ENCODE assay signal across 19 cellular contexts in the genomic region with DNA sequence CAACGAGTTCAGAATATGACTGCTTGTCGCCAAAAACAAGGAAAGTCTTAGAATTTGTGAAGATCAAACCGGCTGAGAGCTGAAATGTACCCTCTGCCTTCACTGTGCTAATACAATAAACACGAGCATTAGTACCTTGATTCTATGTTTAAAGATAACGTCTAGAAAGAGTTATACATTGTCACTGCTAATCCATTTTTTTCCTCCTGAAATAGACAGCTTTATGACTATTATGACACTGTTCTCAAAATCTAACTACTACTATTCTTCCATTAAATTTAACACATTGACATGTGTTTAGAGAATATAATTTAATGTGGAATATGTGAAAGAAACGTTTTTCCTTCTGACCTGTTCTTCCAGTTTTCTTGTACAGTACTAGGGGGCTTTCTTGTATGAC.
DNase-seq lines count a peak whose midpoint lies in the region; ATAC-seq, FAIRE-seq and TF ChIP-seq lines count a peak whose summit lies in the region.
"Had no signal": no experiment of that assay in that cellular context is flagged by ENCODE, and none has a peak within 500 bp of the region (broad histone marks: within the 10 kb centered on the region; RNA-seq: fewer than 3 reads in every experiment).

No MANE protein-coding gene starts in this region.

- H3K27me3 Mint-ChIP-seq in type B pancreatic cell: no peaks in the 10 kb centered on the region
- peaks cover 21% of the 10 kb centered on the region for H3K27me3 Mint-ChIP-seq in activated T-helper 2 cell treated with anti-CD3 and anti-CD28 coated beads, Interferon-gamma antibody, Interleukin-2, Interleukin-4, amounts not matched to agents 10 μg/mL and 5 μg/mL and 100 μg/mL, durations not matched to agents 14 hours and 24 hours and 36 hours (ENCODE audit: low read depth)
- H3K27me3 Mint-ChIP-seq in activated CD4-positive, alpha-beta T cell treated with anti-CD3 and anti-CD28 coated beads, Interleukin-2, amount 10 ng/mL, durations not matched to agents 7 days and 5 days: peaks cover 7% of the 10 kb centered on the region
- H3K27me3 Mint-ChIP-seq: CD4-positive, alpha-beta memory T cell had no signal

- peaks cover 15% of the 10 kb centered on the region for H3K4me1 Mint-ChIP-seq in type B pancreatic cell (ENCODE audit: unreplicated experiment)
- H3K4me1 Mint-ChIP-seq in activated T-helper 2 cell treated with anti-CD3 and anti-CD28 coated beads, Interferon-gamma antibody, Interleukin-2, Interleukin-4, amounts not matched to agents 10 μg/mL and 5 μg/mL and 100 μg/mL, durations not matched to agents 14 hours and 24 hours and 36 hours (ENCODE audit: low read depth): peaks cover 2% of the 10 kb centered on the region
- H3K4me1 Mint-ChIP-seq in activated CD4-positive, alpha-beta T cell treated with anti-CD3 and anti-CD28 coated beads, Interleukin-2, amount 10 ng/mL, durations not matched to agents 7 days and 5 days: no peaks in the 10 kb centered on the region

- no peak overlapping the region for H3K4me3 ChIP-seq in PC-3 (ENCODE audit: low read length)
- H3K4me3 ChIP-seq in adipocyte (ENCODE audit: low read length): no peak overlapping the region
- H3K4me3 ChIP-seq in neural cell (ENCODE audit: low read length): no peak overlapping the region
- H3K4me3 ChIP-seq: HAP-1 had no signal

- H3K9me3 ChIP-seq in PC-3 (ENCODE audit: low read length) (no peaks in the 10 kb centered on the region), adipocyte (ENCODE audit: control insufficient read depth, low read length) (no peaks in the 10 kb centered on the region), neural cell (ENCODE audit: low read length) (no peaks in the 10 kb centered on the region)
- H3K9me3 ChIP-seq: Caco-2, HAP-1 had no signal

- H3K27ac Mint-ChIP-seq in type B pancreatic cell: peak overlapping the region; percentile 82
- no peak overlapping the region for H3K27ac Mint-ChIP-seq in activated T-helper 2 cell treated with anti-CD3 and anti-CD28 coated beads, Interferon-gamma antibody, Interleukin-2, Interleukin-4, amounts not matched to agents 10 μg/mL and 5 μg/mL and 100 μg/mL, durations not matched to agents 14 hours and 24 hours and 36 hours
- H3K27ac Mint-ChIP-seq in activated CD4-positive, alpha-beta T cell treated with anti-CD3 and anti-CD28 coated beads, Interleukin-2, amount 10 ng/mL, durations not matched to agents 7 days and 5 days: no peak overlapping the region

- BruUV-seq in PC-3 (replicated peaks; lab: Mats Ljungman, UMichigan): no TSS peak

- H3K27ac ChIP-seq in PC-3 (ENCODE audit: low read length) (peak overlapping the region; percentile 8; the same call in 1 of the 2 replicates), neural cell (ENCODE audit: low read length) (no peak overlapping the region)

- FAIRE-seq in frontal cortex (lab: Jason Lieb, UNC): no peak
- FAIRE-seq: GM12891, GM18507, H54 had no signal

- no peak for DNase-seq in PC-3
- DNase-seq in adipocyte (ENCODE audit: low read depth): no peak
- no peak for DNase-seq in type B pancreatic cell (ENCODE audit: extremely low spot score, unreplicated experiment)
- DNase-seq in frontal cortex (ENCODE audit: low spot score in 2 of 2): no peak
- no peak for DNase-seq in activated T-helper 2 cell treated with anti-CD3 and anti-CD28 coated beads, Interferon-gamma antibody, Interleukin-2, Interleukin-4, amounts not matched to agents 10 μg/mL and 5 μg/mL and 100 μg/mL, durations not matched to agents 14 hours and 24 hours and 36 hours (ENCODE audit: low spot score)
- no peak for DNase-seq in activated CD4-positive, alpha-beta T cell treated with anti-CD3 and anti-CD28 coated beads, Interleukin-2, amount 10 ng/mL, durations not matched to agents 7 days and 5 days
- no peak for DNase-seq in activated naive CD4-positive, alpha-beta T cell (lab: John Stamatoyannopoulos, UW)
- DNase-seq: C1 segment of cervical spinal cord; Caco-2; CD4-positive, alpha-beta memory T cell; DMS79; EL; GDM1; GOT3 had no signal

- TF ChIP-seq CTCF in PC-3 (conservative IDR thresholded peaks at IDR 0.05; ENCODE audit: low read depth, low read length) (no peak), neural cell (IDR thresholded peaks at IDR 0.05; ENCODE audit: poor library complexity, severe bottlenecking) (no peak), type B pancreatic cell (conservative IDR thresholded peaks at IDR 0.05) (no peak)

- H3K36me3 Mint-ChIP-seq in type B pancreatic cell: peaks cover 11% of the 10 kb centered on the region
- H3K36me3 Mint-ChIP-seq in activated T-helper 2 cell treated with anti-CD3 and anti-CD28 coated beads, Interferon-gamma antibody, Interleukin-2, Interleukin-4, amounts not matched to agents 10 μg/mL and 5 μg/mL and 100 μg/mL, durations not matched to agents 14 hours and 24 hours and 36 hours (ENCODE audit: low read depth): no peaks in the 10 kb centered on the region
- H3K36me3 Mint-ChIP-seq in activated CD4-positive, alpha-beta T cell treated with anti-CD3 and anti-CD28 coated beads, Interleukin-2, amount 10 ng/mL, durations not matched to agents 7 days and 5 days (ENCODE audit: low read depth): no peaks in the 10 kb centered on the region

- H3K79me2 ChIP-seq in PC-3 (ENCODE audit: low read length) (no peaks in the 10 kb centered on the region), neural cell (replicated peaks; ENCODE audit: insufficient read depth, low read length) (no peaks in the 10 kb centered on the region)

- intact Hi-C loops in PC-3 (cut with micrococcal nuclease): loop anchor here (1.0 kb wide), 1 partner anchor 75 kb away; no protein-coding TSS in a partner anchor
- intact Hi-C loops in activated T-helper 2 cell treated with anti-CD3 and anti-CD28 coated beads, Interferon-gamma antibody, Interleukin-2, Interleukin-4, amounts not matched to agents 10 μg/mL and 5 μg/mL and 100 μg/mL, durations not matched to agents 14 hours and 24 hours and 36 hours (cut with micrococcal nuclease): no loop called here

- H4K20me1 ChIP-seq in PC-3 (ENCODE audit: low read length): no peaks in the 10 kb centered on the region
- no peaks in the 10 kb centered on the region for H4K20me1 ChIP-seq in neural cell (ENCODE audit: insufficient read depth)

- H3F3A ChIP-seq in PC-3 (ENCODE audit: low read length, unreplicated experiment): no peaks in the 10 kb centered on the region
- no peaks in the 10 kb centered on the region for H3F3A ChIP-seq in neural cell (ENCODE audit: insufficient read depth, low read length, poor library complexity, severe bottlenecking)

- TF ChIP-seq RAD21 in neural cell (conservative IDR thresholded peaks at IDR 0.05): no peak

- H3K4me1 ChIP-seq in PC-3 (ENCODE audit: insufficient read depth, low read length): peaks cover 19% of the 10 kb centered on the region
- H3K4me1 ChIP-seq in adipocyte (ENCODE audit: control insufficient read depth, insufficient read depth, low read length): peaks cover 18% of the 10 kb centered on the region
- H3K4me1 ChIP-seq: Caco-2, HAP-1 had no signal

- CTCF ChIA-PET in PC-3 (lab: Charles Lee): no interaction called here
- CTCF ChIA-PET in activated CD4-positive, alpha-beta T cell treated with anti-CD3 and anti-CD28 coated beads, Interleukin-2, amount 10 ng/mL, durations not matched to agents 7 days and 5 days (lab: Charles Lee): interaction anchor here (0.5 kb wide), 1 partner anchor 414 kb away, joined by 3 read pairs; no protein-coding TSS in a partner anchor

- POLR2A ChIA-PET in PC-3 (lab: Charles Lee; ENCODE audit: unreplicated experiment): no interaction called here
- POLR2A ChIA-PET in activated CD4-positive, alpha-beta T cell treated with anti-CD3 and anti-CD28 coated beads, Interleukin-2, amount 10 ng/mL, durations not matched to agents 7 days and 5 days (lab: Charles Lee): no interaction called here

- H3K9ac ChIP-seq in PC-3 (ENCODE audit: low read length): no peak overlapping the region
- peak overlapping the region; percentile 19 for H3K9ac ChIP-seq in adipocyte (ENCODE audit: low read length)
- H3K9ac ChIP-seq in neural cell (ENCODE audit: low read length): no peak overlapping the region

- H3K4me2 ChIP-seq in PC-3 (ENCODE audit: low read length): peak overlapping the region; percentile 69
- no peak overlapping the region for H3K4me2 ChIP-seq in neural cell (ENCODE audit: low read length)

- ATAC-seq in PC-3: no peak

- H3K36me3 ChIP-seq in PC-3 (ENCODE audit: low read depth, low read length): no peaks in the 10 kb centered on the region
- no peaks in the 10 kb centered on the region for H3K36me3 ChIP-seq in adipocyte (ENCODE audit: control insufficient read depth, insufficient read depth, low read length, severe bottlenecking)
- H3K36me3 ChIP-seq in neural cell (ENCODE audit: insufficient read depth, low read length): no peaks in the 10 kb centered on the region
- H3K36me3 ChIP-seq: HAP-1 had no signal

- H3K9me2 ChIP-seq in PC-3 (replicated peaks; ENCODE audit: low read length): no peaks in the 10 kb centered on the region
- no peaks in the 10 kb centered on the region for H3K9me2 ChIP-seq in neural cell (ENCODE audit: insufficient read depth, low read length)

- H3K27me3 ChIP-seq in PC-3 (ENCODE audit: low read length) (no peaks in the 10 kb centered on the region), adipocyte (replicated peaks; ENCODE audit: control insufficient read depth, insufficient read depth, low read length) (no peaks in the 10 kb centered on the region), neural cell (ENCODE audit: insufficient read depth, low read depth, low read length) (no peaks in the 10 kb centered on the region)

- peak overlapping the region; percentile 32 for H3K4me3 Mint-ChIP-seq in type B pancreatic cell
- no peak overlapping the region for H3K4me3 Mint-ChIP-seq in activated T-helper 2 cell treated with anti-CD3 and anti-CD28 coated beads, Interferon-gamma antibody, Interleukin-2, Interleukin-4, amounts not matched to agents 10 μg/mL and 5 μg/mL and 100 μg/mL, durations not matched to agents 14 hours and 24 hours and 36 hours (ENCODE audit: low read depth)
- no peak overlapping the region for H3K4me3 Mint-ChIP-seq in activated CD4-positive, alpha-beta T cell treated with anti-CD3 and anti-CD28 coated beads, Interleukin-2, amount 10 ng/mL, durations not matched to agents 7 days and 5 days
- H3K4me3 Mint-ChIP-seq: CD4-positive, alpha-beta memory T cell had no signal

- peaks cover 8% of the 10 kb centered on the region for H3K9me3 Mint-ChIP-seq in type B pancreatic cell
- H3K9me3 Mint-ChIP-seq in activated T-helper 2 cell treated with anti-CD3 and anti-CD28 coated beads, Interferon-gamma antibody, Interleukin-2, Interleukin-4, amounts not matched to agents 10 μg/mL and 5 μg/mL and 100 μg/mL, durations not matched to agents 14 hours and 24 hours and 36 hours: no peaks in the 10 kb centered on the region
- H3K9me3 Mint-ChIP-seq in activated CD4-positive, alpha-beta T cell treated with anti-CD3 and anti-CD28 coated beads, Interleukin-2, amount 10 ng/mL, durations not matched to agents 7 days and 5 days: no peaks in the 10 kb centered on the region
- H3K9me3 Mint-ChIP-seq: CD4-positive, alpha-beta memory T cell had no signal

- peak; percentile 93 for TF ChIP-seq EP300 in neural cell (conservative IDR thresholded peaks at IDR 0.05; ENCODE audit: poor library complexity, severe bottlenecking)

- H2AFZ ChIP-seq in PC-3 (ENCODE audit: low read length) (no peak overlapping the region; the same call in 1 of the 2 replicates), neural cell (ENCODE audit: low read depth, low read length) (no peak overlapping the region)
